ENCODE assay signal across 8 cellular contexts in genomic region chr9:126327016-126327749, GRCh38. TPM values are rescaled to one million over a fixed set of nuclear protein-coding genes. Genes with fewer than 3 reads are reported as not detected.
DNase-seq lines count a peak whose midpoint lies in the region; ATAC-seq and TF ChIP-seq lines count a peak whose summit lies in the region.

No MANE protein-coding gene starts in this region.

- peaks cover 8% of the 10 kb centered on the region for H3K4me1 ChIP-seq in PC-3 (ENCODE audit: insufficient read depth, low read length)

- peak overlapping the region; percentile 85 for H2AFZ ChIP-seq in PC-3 (ENCODE audit: low read length)

- DNase-seq in GM04504 (ENCODE audit: low read depth), result peak; percentile 15
- no peak for DNase-seq in PC-3
- DNase-seq in brain microvascular endothelial cell, result no peak
- DNase-seq in islet precursor cell, result peak; percentile 56
- DNase-seq in stimulated activated CD4-positive, alpha-beta T cell treated with anti-CD3 and anti-CD28 coated beads, Interleukin-4, amount 100 ng/mL, for 1 hour, result peak; percentile 31
- DNase-seq in NOMO-1 (lab: John Stamatoyannopoulos, UW; ENCODE audit: unreplicated experiment in 2 of 2), result no peak

- H3K9ac ChIP-seq in PC-3 (ENCODE audit: low read length), result peak overlapping the region; percentile 63

- TF ChIP-seq CTCF in PC-3 (conservative IDR thresholded peaks at IDR 0.05; ENCODE audit: low read depth, low read length) (no peak), brain microvascular endothelial cell (IDR thresholded peaks at IDR 0.05; ENCODE audit: low read depth, low read length, missing control alignments) (no peak)

- H3K4me2 ChIP-seq in PC-3 (ENCODE audit: low read length), result peak overlapping the region; percentile 94

- intact Hi-C loops in PC-3 (cut with micrococcal nuclease), result no loop called here

- H3K4me3 ChIP-seq in PC-3 (ENCODE audit: low read length) (peak overlapping the region; percentile 77), brain microvascular endothelial cell (ENCODE audit: low read depth, low read length) (peak overlapping the region; percentile 64)

- no peaks in the 10 kb centered on the region for H3K36me3 ChIP-seq in PC-3 (ENCODE audit: low read depth, low read length)
- H3K36me3 ChIP-seq in brain microvascular endothelial cell (replicated peaks), result no peaks in the 10 kb centered on the region

- CTCF ChIA-PET in PC-3 (lab: Charles Lee), result no interaction called here

- BruUV-seq in PC-3 (replicated peaks; lab: Mats Ljungman, UMichigan), result no TSS peak

- no peaks in the 10 kb centered on the region for H3K9me2 ChIP-seq in PC-3 (replicated peaks; ENCODE audit: low read length)

- H3F3A ChIP-seq in PC-3 (ENCODE audit: low read length, unreplicated experiment), result no peaks in the 10 kb centered on the region

- H4K20me1 ChIP-seq in PC-3 (ENCODE audit: low read length), result no peaks in the 10 kb centered on the region

- no peaks in the 10 kb centered on the region for H3K9me3 ChIP-seq in PC-3 (ENCODE audit: low read length)

- peaks cover 48% of the 10 kb centered on the region for H3K79me2 ChIP-seq in PC-3 (ENCODE audit: low read length)

- POLR2A ChIA-PET in PC-3 (lab: Charles Lee; ENCODE audit: unreplicated experiment), result no interaction called here

- H3K27me3 ChIP-seq in PC-3 (ENCODE audit: low read length), result no peaks in the 10 kb centered on the region
- no peaks in the 10 kb centered on the region for H3K27me3 ChIP-seq in brain microvascular endothelial cell (replicated peaks)

- ATAC-seq in PC-3 (peak; percentile 55), HG03439 (IDR thresholded peaks at IDR 0.05; ENCODE audit: unreplicated experiment) (no peak), GM21360 (IDR thresholded peaks at IDR 0.05; ENCODE audit: unreplicated experiment) (no peak)

- in situ Hi-C loops in brain microvascular endothelial cell (cut with HindIII; ENCODE audit: low pct_ligation_motif_present, low sequenced_read_pairs), result no loop called here

- no peak overlapping the region for H3K27ac ChIP-seq in PC-3 (ENCODE audit: low read length)
- H3K27ac ChIP-seq in brain microvascular endothelial cell, result no peak overlapping the region

RNA-seq across cellular contexts. Expression of gene MVB12B, which starts 0.6 kb away (rescaled TPM):
- total RNA-seq in PC-3 (2014; rRNA removed), result 7.2 and 9.6 TPM in 2 replicates

Comparison
In these comparisons a context has a peak if more than half of its experiments do, and no peak if none do; other contexts are left out.
1. DNase-seq: peak in GM04504 (single experiment), islet precursor cell (single experiment) and stimulated activated CD4-positive, alpha-beta T cell treated with anti-CD3 and anti-CD28 coated beads, Interleukin-4, amount 100 ng/mL, for 1 hour (single experiment); none in PC-3 (single experiment), brain microvascular endothelial cell (single experiment) and NOMO-1 (0 of 2).